In the genomic region with DNA sequence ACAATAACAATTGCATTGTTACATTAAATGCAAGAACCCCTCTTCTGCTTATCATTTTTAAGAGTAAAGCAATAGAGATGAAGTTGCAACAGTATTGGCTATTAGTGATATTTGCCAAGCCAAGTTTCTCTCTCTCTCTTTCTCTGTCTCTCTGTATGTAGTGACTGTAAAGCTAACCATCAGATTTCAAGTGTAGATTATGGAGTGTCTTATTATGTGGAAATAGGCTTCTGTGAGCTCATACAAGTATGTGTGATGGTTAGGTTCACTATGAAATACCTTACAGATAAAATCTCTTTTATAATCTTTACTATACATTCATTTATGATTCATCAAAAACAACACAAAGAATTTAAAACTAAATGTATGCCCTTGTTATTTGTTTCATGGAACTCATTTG, we compare ENCODE assay signal across 19 cellular contexts.
"Had no signal": no experiment of that assay in that cellular context is flagged by ENCODE, and none has a peak within 500 bp of the region (broad histone marks: within the 10 kb centered on the region; RNA-seq: fewer than 3 reads in every experiment).

No MANE protein-coding gene starts in this region.

- H3K27ac ChIP-seq: breast epithelium, dorsolateral prefrontal cortex, esophagus squamous epithelium, left lung, testis had no signal

- ATAC-seq: activated T-helper 17 cell treated with anti-CD3 and anti-CD28 coated beads, Interleukin-2, amount 50 U/mL, for 72 hours; effector memory CD8-positive, alpha-beta T cell; left lung; natural killer cell; stimulated activated naive B cell treated with anti-CD40 and anti-IgM and Interleukin-4, amounts not matched to agents 10 μg/mL and 1 μg/mL and 100 μg/mL, for 72 hours; WTC11 had no signal

- FAIRE-seq: colon had no signal

- DNase-seq: activated naive CD4-positive, alpha-beta T cell; activated T-cell treated with anti-CD3 and anti-CD28 coated beads, Interleukin-2, amount 50 U/mL, for 24 hours; amniotic stem cell; dorsolateral prefrontal cortex; effector memory CD8-positive, alpha-beta T cell; esophagus squamous epithelium; kidney glomerular epithelial cell; left lung; midbrain; natural killer cell; stimulated activated CD4-positive, alpha-beta T cell treated with anti-CD3 and anti-CD28 coated beads, Interleukin-2, amount 100 ng/mL, for 48 hours; stimulated activated CD8-positive, alpha-beta memory T cell treated with anti-CD3 and anti-CD28 coated beads, Interleukin-4, amount 100 ng/mL, for 48 hours; stimulated activated naive B cell treated with anti-CD40 and anti-IgM and Interleukin-4, amounts not matched to agents 10 μg/mL and 1 μg/mL and 100 μg/mL, for 72 hours; T-helper 9 cell; testis had no signal

- H3K9me3 ChIP-seq: testis had no signal

- H3K4me3 ChIP-seq: breast epithelium, dorsolateral prefrontal cortex, esophagus squamous epithelium, left lung, testis had no signal

- H3K36me3 ChIP-seq: breast epithelium, esophagus squamous epithelium, left lung had no signal

- H3K4me1 ChIP-seq: breast epithelium, esophagus squamous epithelium, left lung, testis had no signal

- H3K27me3 ChIP-seq: breast epithelium, dorsolateral prefrontal cortex, esophagus squamous epithelium, left lung, testis had no signal
